ENCODE assay signal across 18 cellular contexts in the genomic region with DNA sequence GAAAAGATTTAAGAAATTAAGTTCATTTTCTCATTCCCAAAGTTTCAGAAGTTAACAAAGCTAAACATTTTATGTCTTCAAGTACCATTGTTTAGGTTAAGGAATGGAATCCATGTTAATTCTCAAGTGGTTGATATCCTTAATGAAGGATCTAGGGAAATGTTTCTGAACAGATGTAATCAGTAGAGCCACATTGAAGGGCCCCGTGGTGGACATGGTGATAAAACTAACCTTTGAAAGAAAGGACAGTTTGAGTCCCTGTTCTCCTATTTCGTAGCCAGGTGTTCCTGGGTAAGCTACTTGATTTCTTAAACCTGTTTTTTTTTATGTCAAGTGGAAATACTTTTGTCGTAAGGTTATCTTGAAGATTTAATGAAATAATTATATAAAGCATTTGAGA.
"Had no signal": no experiment of that assay in that cellular context is flagged by ENCODE, and none has a peak within 500 bp of the region (broad histone marks: within the 10 kb centered on the region; RNA-seq: fewer than 3 reads in every experiment).

No MANE protein-coding gene starts in this region.

- H3K27me3 ChIP-seq: body of pancreas, dorsolateral prefrontal cortex, right atrium auricular region, upper lobe of left lung had no signal

- H3K9me3 Mint-ChIP-seq: activated B cell treated with CpG ODN at 0.5 μM for 24 hours; activated CD4-positive, alpha-beta memory T cell treated with anti-CD3 and anti-CD28 coated beads for 36 hours; mesothelial cell of epicardium; natural killer cell treated with Interleukin-12 subunit alpha and Interleukin-12 subunit beta and Interleukin-15 and Interleukin-18, amount 100 ng/mL, for 72 hours; stimulated activated naive CD8-positive, alpha-beta T cell treated with anti-CD3 and anti-CD28 coated beads, Interleukin-15, amount 100 ng/mL, for 72 hours had no signal

- FAIRE-seq: keratinocyte, TTC549 had no signal

- H3K27ac ChIP-seq: dorsolateral prefrontal cortex, skin epidermis, upper lobe of left lung had no signal

- H3K36me3 Mint-ChIP-seq: natural killer cell treated with Interleukin-12 subunit alpha and Interleukin-12 subunit beta and Interleukin-15 and Interleukin-18, amount 100 ng/mL, for 72 hours had no signal

- DNase-seq: activated B cell treated with CpG ODN at 0.5 μM for 24 hours; activated CD4-positive, alpha-beta memory T cell treated with anti-CD3 and anti-CD28 coated beads for 36 hours; activated CD4-positive, alpha-beta T cell treated with anti-CD3 and anti-CD28 coated beads for 4 hours; activated naive CD4-positive, alpha-beta T cell; caudate nucleus; dorsolateral prefrontal cortex; foreskin melanocyte; stimulated activated CD4-positive, alpha-beta T cell treated with anti-CD3 and anti-CD28 coated beads, Interleukin-4, amount 100 ng/mL, for 1 hour; stimulated activated naive CD8-positive, alpha-beta T cell treated with anti-CD3 and anti-CD28 coated beads, Interleukin-15, amount 100 ng/mL, for 72 hours; upper lobe of left lung had no signal

- H3K27ac Mint-ChIP-seq: activated B cell treated with CpG ODN at 0.5 μM for 24 hours; activated CD4-positive, alpha-beta memory T cell treated with anti-CD3 and anti-CD28 coated beads for 36 hours; activated T-helper 17 cell treated with anti-CD3 and anti-CD28 coated beads, Interleukin-2, amount 50 U/mL, for 72 hours; mesothelial cell of epicardium; natural killer cell treated with Interleukin-12 subunit alpha and Interleukin-12 subunit beta and Interleukin-15 and Interleukin-18, amount 100 ng/mL, for 72 hours; stimulated activated naive CD8-positive, alpha-beta T cell treated with anti-CD3 and anti-CD28 coated beads, Interleukin-15, amount 100 ng/mL, for 72 hours had no signal

- H3K27me3 Mint-ChIP-seq: activated B cell treated with CpG ODN at 0.5 μM for 24 hours; activated CD4-positive, alpha-beta memory T cell treated with anti-CD3 and anti-CD28 coated beads for 36 hours; activated T-helper 17 cell treated with anti-CD3 and anti-CD28 coated beads, Interleukin-2, amount 50 U/mL, for 72 hours; natural killer cell treated with Interleukin-12 subunit alpha and Interleukin-12 subunit beta and Interleukin-15 and Interleukin-18, amount 100 ng/mL, for 72 hours; stimulated activated naive CD8-positive, alpha-beta T cell treated with anti-CD3 and anti-CD28 coated beads, Interleukin-15, amount 100 ng/mL, for 72 hours had no signal

- ATAC-seq: activated T-helper 17 cell treated with anti-CD3 and anti-CD28 coated beads, Interleukin-2, amount 50 U/mL, for 72 hours; body of pancreas; natural killer cell treated with Interleukin-12 subunit alpha and Interleukin-12 subunit beta and Interleukin-15 and Interleukin-18, amount 100 ng/mL, for 72 hours; stimulated activated naive CD8-positive, alpha-beta T cell treated with anti-CD3 and anti-CD28 coated beads, Interleukin-15, amount 100 ng/mL, for 72 hours had no signal

- H3K4me3 ChIP-seq: body of pancreas, dorsolateral prefrontal cortex, right atrium auricular region, skin epidermis, upper lobe of left lung had no signal

- H3K36me3 ChIP-seq: right atrium auricular region, upper lobe of left lung had no signal

- H3K4me3 Mint-ChIP-seq: activated B cell treated with CpG ODN at 0.5 μM for 24 hours; activated CD4-positive, alpha-beta memory T cell treated with anti-CD3 and anti-CD28 coated beads for 36 hours; activated T-helper 17 cell treated with anti-CD3 and anti-CD28 coated beads, Interleukin-2, amount 50 U/mL, for 72 hours; mesothelial cell of epicardium; natural killer cell treated with Interleukin-12 subunit alpha and Interleukin-12 subunit beta and Interleukin-15 and Interleukin-18, amount 100 ng/mL, for 72 hours; stimulated activated naive CD8-positive, alpha-beta T cell treated with anti-CD3 and anti-CD28 coated beads, Interleukin-15, amount 100 ng/mL, for 72 hours had no signal

- H3K9me3 ChIP-seq: body of pancreas, right atrium auricular region, upper lobe of left lung had no signal
